Comparison of ENCODE assay signal across 18 cellular contexts in genomic region chr10:35579726-35580420, GRCh38. TPM values are rescaled to one million over a fixed set of nuclear protein-coding genes. Genes with fewer than 3 reads are reported as not detected.
A peak's percentile ranks its signal among the peaks of the same experiment; 100 is the strongest.
DNase-seq lines count a peak whose midpoint lies in the region; ATAC-seq lines count a peak whose summit lies in the region.
"Had no signal": no experiment of that assay in that cellular context is flagged by ENCODE, and none has a peak within 500 bp of the region (broad histone marks: within the 10 kb centered on the region; RNA-seq: fewer than 3 reads in every experiment).

No MANE protein-coding gene starts in this region.

- peak; percentile 3 for DNase-seq in DMS 273 (lab: John Stamatoyannopoulos, UW; ENCODE audit: unreplicated experiment)
- DNase-seq in DMS 273 treated with DMSO at 0.1 percent for 48 hours (lab: John Stamatoyannopoulos, UW): no peak
- peak; percentile 20 for DNase-seq in NCI-H748 (lab: John Stamatoyannopoulos, UW; ENCODE audit: unreplicated experiment)
- DNase-seq in NCI-H748 treated with DMSO at 0.1 percent for 48 hours (lab: John Stamatoyannopoulos, UW): no peak
- DNase-seq in SK-N-DZ (ENCODE audit: low spot score): peak; percentile 81
- DNase-seq in GF-D8 (lab: John Stamatoyannopoulos, UW): no peak
- DNase-seq in stimulated activated naive B cell treated with anti-CD40 and anti-IgM and Interleukin-4, amounts not matched to agents 10 μg/mL and 1 μg/mL and 100 μg/mL, for 72 hours: no peak
- DNase-seq: AML-193, HCEC 1CT, IMR-90, NCI-H1436 treated with DMSO at 0.1 percent for 48 hours, NCI-H2107, T-cell had no signal

- peaks cover 0 to 4% of the 10 kb centered on the region in 2 donors for H3K9me3 Mint-ChIP-seq in stimulated activated naive B cell treated with anti-CD40 and anti-IgM and Interleukin-4, amounts not matched to agents 10 μg/mL and 1 μg/mL and 100 μg/mL, for 72 hours

- no peaks in the 10 kb centered on the region for H3K27me3 Mint-ChIP-seq in stimulated activated naive B cell treated with anti-CD40 and anti-IgM and Interleukin-4, amounts not matched to agents 10 μg/mL and 1 μg/mL and 100 μg/mL, for 72 hours

- H3K4me3 Mint-ChIP-seq in stimulated activated naive B cell treated with anti-CD40 and anti-IgM and Interleukin-4, amounts not matched to agents 10 μg/mL and 1 μg/mL and 100 μg/mL, for 72 hours: no peak overlapping the region
- H3K4me3 Mint-ChIP-seq: GM23338, T-cell had no signal

- no peaks in the 10 kb centered on the region for H3K4me1 Mint-ChIP-seq in stimulated activated naive B cell treated with anti-CD40 and anti-IgM and Interleukin-4, amounts not matched to agents 10 μg/mL and 1 μg/mL and 100 μg/mL, for 72 hours
- H3K4me1 Mint-ChIP-seq: GM23338, T-cell had no signal

- H3K27ac Mint-ChIP-seq in stimulated activated naive B cell treated with anti-CD40 and anti-IgM and Interleukin-4, amounts not matched to agents 10 μg/mL and 1 μg/mL and 100 μg/mL, for 72 hours: no peak overlapping the region
- H3K27ac Mint-ChIP-seq: GM23338, T-cell had no signal

- no peak for ATAC-seq in GM19467 (IDR thresholded peaks at IDR 0.05; ENCODE audit: unreplicated experiment)
- ATAC-seq in stimulated activated naive B cell treated with anti-CD40 and anti-IgM and Interleukin-4, amounts not matched to agents 10 μg/mL and 1 μg/mL and 100 μg/mL, for 72 hours (replicated peaks): no peak
- ATAC-seq: GM12878, GM23338, Right ventricle myocardium inferior, SK-N-SH treated with all-trans-retinoic acid at 6 μM for 48 hours, T-cell had no signal

- H3K36me3 Mint-ChIP-seq in stimulated activated naive B cell treated with anti-CD40 and anti-IgM and Interleukin-4, amounts not matched to agents 10 μg/mL and 1 μg/mL and 100 μg/mL, for 72 hours: peaks cover 4 to 6% of the 10 kb centered on the region in 2 donors

RNA-seq across cellular contexts. Expression of gene GJD4, which starts 25.3 kb away (rescaled TPM):
- polyA plus RNA-seq in SK-N-DZ (2014; cell fraction: cytosol; rRNA removed): 0.18 TPM in 1 of 2 replicates, not detected in the other
- not detected in 2 replicates for polyA plus RNA-seq in SK-N-DZ (2014; cell fraction: nucleus; rRNA removed)
- polyA plus RNA-seq: GM12878, GM23338, IMR-90 had no signal

Comparison
In these comparisons a context has a peak if more than half of its experiments do, and no peak if none do; other contexts are left out.
1. DNase-seq: peak in DMS 273 (single experiment), NCI-H748 (single experiment) and SK-N-DZ (single experiment); none in DMS 273 treated with DMSO at 0.1 percent for 48 hours (single experiment), NCI-H748 treated with DMSO at 0.1 percent for 48 hours (single experiment), GF-D8 (single experiment) and stimulated activated naive B cell treated with anti-CD40 and anti-IgM and Interleukin-4, amounts not matched to agents 10 μg/mL and 1 μg/mL and 100 μg/mL, for 72 hours (single experiment).